13 cellular contexts compared by ENCODE assay signal in the genomic region with DNA sequence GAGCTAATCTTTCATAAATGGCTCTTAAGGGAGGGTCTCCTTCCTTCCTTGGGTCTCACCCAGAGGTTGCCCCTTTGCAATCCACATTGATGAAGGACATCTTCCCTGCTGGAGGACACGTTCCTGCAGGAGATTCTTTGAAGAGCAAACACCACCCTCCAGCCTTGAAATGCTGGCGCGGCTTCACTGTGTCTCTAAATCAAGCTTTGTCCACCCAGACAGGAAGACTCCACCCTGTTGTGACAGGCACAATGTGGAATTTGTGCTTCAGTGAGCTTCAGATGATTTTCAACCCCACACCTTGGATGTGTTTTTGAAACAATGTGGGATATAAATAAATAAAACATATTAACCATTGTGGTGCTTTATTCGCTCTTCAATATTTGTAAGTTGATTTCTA.
A peak's percentile ranks its signal among the peaks of the same experiment; 100 is the strongest.
DNase-seq lines count a peak whose midpoint lies in the region; ATAC-seq and TF ChIP-seq lines count a peak whose summit lies in the region.
"Had no signal": no experiment of that assay in that cellular context is flagged by ENCODE, and none has a peak within 500 bp of the region (broad histone marks: within the 10 kb centered on the region; RNA-seq: fewer than 3 reads in every experiment).

No MANE protein-coding gene starts in this region.

- H4K91ac ChIP-seq in mesenchymal stem cell (ENCODE audit: low read length): no peak overlapping the region

- no peaks in the 10 kb centered on the region for H4K20me1 ChIP-seq in mammary epithelial cell (ENCODE audit: insufficient read depth, low read length)
- no peaks in the 10 kb centered on the region for H4K20me1 ChIP-seq in Karpas-422 (ENCODE audit: insufficient read depth, low read depth, low read length)

- H2AK5ac ChIP-seq in mesenchymal stem cell (ENCODE audit: low read length, severe bottlenecking): no peak overlapping the region

- no peaks in the 10 kb centered on the region for H3K9me3 ChIP-seq in mammary epithelial cell (replicated peaks; ENCODE audit: insufficient read depth, low read length)
- no peaks in the 10 kb centered on the region for H3K9me3 ChIP-seq in mesenchymal stem cell (ENCODE audit: control insufficient read depth, low read length)
- H3K9me3 ChIP-seq in Karpas-422 (ENCODE audit: low read length): no peaks in the 10 kb centered on the region
- no peaks in the 10 kb centered on the region for H3K9me3 ChIP-seq in upper lobe of right lung

- H3K79me2 ChIP-seq in mammary epithelial cell (ENCODE audit: insufficient read depth, low read length): no peaks in the 10 kb centered on the region
- H3K79me2 ChIP-seq in Karpas-422 (ENCODE audit: low read length): no peaks in the 10 kb centered on the region

- DNase-seq in EH (ENCODE audit: low read depth) (peak; percentile 44), M059J (ENCODE audit: low read depth) (peak; percentile 31), mammary epithelial cell (no peak), mesenchymal stem cell (no peak), Karpas-422 (no peak), DMS53 treated with DMSO at 0.1 percent for 48 hours (lab: John Stamatoyannopoulos, UW; ENCODE audit: unreplicated experiment) (no peak), upper lobe of right lung (no peak)
- DNase-seq: amygdala, DMS 273 treated with DMSO at 0.1 percent for 48 hours, NCI-H1694 had no signal

- intact Hi-C loops in mammary epithelial cell (cut with micrococcal nuclease): no loop called here
- intact Hi-C loops in upper lobe of right lung (cut with DNase I): no loop called here

- no peaks in the 10 kb centered on the region for H3K27me3 ChIP-seq in mammary epithelial cell (ENCODE audit: insufficient read depth, low read length)
- no peaks in the 10 kb centered on the region for H3K27me3 ChIP-seq in mesenchymal stem cell (ENCODE audit: control insufficient read depth in 1 of 2, insufficient read depth in 1 of 2, low read length in 2 of 2)
- 0 out of 2 replicates have a peak, but pooled peaks cover 3% of the 10 kb centered on the region for H3K27me3 ChIP-seq in Karpas-422 (ENCODE audit: low read length)
- no peaks in the 10 kb centered on the region for H3K27me3 ChIP-seq in upper lobe of right lung

- H3K4ac ChIP-seq in mesenchymal stem cell (ENCODE audit: low read depth in 1 of 2, low read length in 2 of 2): no peak overlapping the region

- BruUV-seq in mammary epithelial cell (replicated peaks; lab: Mats Ljungman, UMichigan): no TSS peak

- no peak overlapping the region for H2BK15ac ChIP-seq in mesenchymal stem cell (ENCODE audit: low read depth, poor library complexity, severe bottlenecking)

- peaks cover 18% of the 10 kb centered on the region for H3K4me1 ChIP-seq in mammary epithelial cell (ENCODE audit: insufficient read depth, low read length)
- no peaks in the 10 kb centered on the region for H3K4me1 ChIP-seq in mesenchymal stem cell (ENCODE audit: control insufficient read depth, insufficient read depth, low read depth, low read length)
- H3K4me1 ChIP-seq in Karpas-422 (ENCODE audit: low read length): peaks cover 8% of the 10 kb centered on the region
- no peaks in the 10 kb centered on the region for H3K4me1 ChIP-seq in upper lobe of right lung

- no peak for ATAC-seq in HG03439 (IDR thresholded peaks at IDR 0.05; ENCODE audit: unreplicated experiment)
- no peak for ATAC-seq in upper lobe of right lung
- ATAC-seq: activated T-helper 17 cell treated with anti-CD3 and anti-CD28 coated beads, Interleukin-2, amount 50 U/mL, for 72 hours; WTC11 had no signal

- H2BK5ac ChIP-seq in mesenchymal stem cell (ENCODE audit: low read depth, low read length, poor library complexity, severe bottlenecking): no peak overlapping the region

- no peaks in the 10 kb centered on the region for H3K9me2 ChIP-seq in Karpas-422 (replicated peaks; ENCODE audit: insufficient read depth, low read length)

- no peak overlapping the region for H3K23ac ChIP-seq in mesenchymal stem cell (ENCODE audit: low read length in 2 of 2)

- CTCF ChIA-PET in mammary epithelial cell (lab: Charles Lee; ENCODE audit: low non-redundant PET): interaction anchor here (0.6 kb wide), 1 partner anchor 266 kb away, joined by 3 read pairs; no protein-coding TSS in a partner anchor

- peak overlapping the region; percentile 52 for H3K4me2 ChIP-seq in mammary epithelial cell (ENCODE audit: insufficient read depth, low read depth, low read length)
- no peak overlapping the region for H3K4me2 ChIP-seq in mesenchymal stem cell (ENCODE audit: low read length, poor library complexity, severe bottlenecking)
- no peak overlapping the region for H3K4me2 ChIP-seq in Karpas-422 (ENCODE audit: low read depth, low read length, poor library complexity, severe bottlenecking)

- H3K18ac ChIP-seq in mesenchymal stem cell (ENCODE audit: low read depth in 1 of 2, low read length in 2 of 2): peak overlapping the region in 1 of 2 experiments; percentile 70

- H3K4me3 ChIP-seq in mammary epithelial cell (replicated peaks in 1 of 3; ENCODE audit: insufficient read depth in 1 of 3, low read depth in 2 of 3, low read length in 3 of 3): no peak overlapping the region
- H3K4me3 ChIP-seq in mesenchymal stem cell (ENCODE audit: insufficient read depth in 1 of 2, low read depth in 1 of 2, low read length in 2 of 2): no peak overlapping the region
- no peak overlapping the region for H3K4me3 ChIP-seq in Karpas-422 (ENCODE audit: low read length)
- H3K4me3 ChIP-seq in upper lobe of right lung: no peak overlapping the region

- H3K27ac ChIP-seq in mammary epithelial cell (ENCODE audit: insufficient read depth, low read depth, low read length): no peak overlapping the region
- no peak overlapping the region for H3K27ac ChIP-seq in mesenchymal stem cell (ENCODE audit: low read length, poor library complexity, severe bottlenecking)
- no peak overlapping the region for H3K27ac ChIP-seq in Karpas-422 (ENCODE audit: low read length)
- no peak overlapping the region for H3K27ac ChIP-seq in upper lobe of right lung

- peak overlapping the region; percentile 30 for H4K8ac ChIP-seq in mesenchymal stem cell (ENCODE audit: low read length)

- no peak for TF ChIP-seq CTCF in mammary epithelial cell (conservative IDR thresholded peaks at IDR 0.05 in 1 of 2, IDR thresholded peaks at IDR 0.05 in 1 of 2; ENCODE audit: extremely low read depth in 1 of 2, insufficient read depth in 1 of 2, low read depth in 1 of 2, low read length in 2 of 2)
- no peak for TF ChIP-seq CTCF in upper lobe of right lung (IDR thresholded peaks at IDR 0.05)

- no peaks in the 10 kb centered on the region for H3K79me1 ChIP-seq in mesenchymal stem cell (replicated peaks; ENCODE audit: low read length, poor library complexity, severe bottlenecking)

- in situ Hi-C loops in mammary epithelial cell (cut with MboI; ENCODE audit: low sequenced_read_pairs in 2 of 2): no loop called here

- peak overlapping the region; percentile 67 for H2AFZ ChIP-seq in mammary epithelial cell (ENCODE audit: low read depth, low read length)
- no peak overlapping the region for H2AFZ ChIP-seq in mesenchymal stem cell (ENCODE audit: low read depth, low read length)
- no peak overlapping the region for H2AFZ ChIP-seq in Karpas-422 (ENCODE audit: low read length)

- 53% methylated on average over 4 of the region's 4 CpGs for WGBS in mammary epithelial cell (ENCODE audit: low coverage, missing lambda C conversion rate)
- 54% methylated on average over 4 of the region's 4 CpGs for WGBS in mesenchymal stem cell

- no peaks in the 10 kb centered on the region for H3K36me3 ChIP-seq in mammary epithelial cell (ENCODE audit: insufficient read depth, low read length)
- H3K36me3 ChIP-seq in mesenchymal stem cell (ENCODE audit: control insufficient read depth in 1 of 2, insufficient read depth in 2 of 2, low read depth in 1 of 2, low read length in 2 of 2): peaks cover 0 to 7% of the 10 kb centered on the region in 2 experiments
- H3K36me3 ChIP-seq in Karpas-422 (ENCODE audit: insufficient read depth, low read length): no peaks in the 10 kb centered on the region
- H3K36me3 ChIP-seq in upper lobe of right lung: no peaks in the 10 kb centered on the region

- dilution Hi-C loops in mammary epithelial cell (cut with HindIII; ENCODE audit: low sequenced_read_pairs): no loop called here

- no peak overlapping the region for H3K9ac ChIP-seq in mammary epithelial cell (ENCODE audit: insufficient read depth, low read length)
- peak overlapping the region; percentile 11 for H3K9ac ChIP-seq in mesenchymal stem cell (ENCODE audit: low read length)
- H3K9ac ChIP-seq in Karpas-422 (ENCODE audit: low read length): no peak overlapping the region

- no peak overlapping the region for H3K14ac ChIP-seq in mesenchymal stem cell (ENCODE audit: low read length in 2 of 2)

- no peak overlapping the region for H2BK12ac ChIP-seq in mesenchymal stem cell (ENCODE audit: low read length in 2 of 2)

- H2BK120ac ChIP-seq in mesenchymal stem cell (ENCODE audit: low read depth, low read length): no peak overlapping the region

Comparison
In these comparisons a context has a peak if more than half of its experiments do, and no peak if none do; other contexts are left out.
1. DNase-seq: peak in EH (single experiment) and M059J (single experiment); none in mammary epithelial cell (single experiment), mesenchymal stem cell (single experiment), Karpas-422 (single experiment), DMS53 treated with DMSO at 0.1 percent for 48 hours (single experiment) and upper lobe of right lung (single experiment).